Comparison of ENCODE assay signal across 11 cellular contexts in genomic region chr18:46060359-46060841, GRCh38.
"Had no signal": no experiment of that assay in that cellular context is flagged by ENCODE, and none has a peak within 500 bp of the region (broad histone marks: within the 10 kb centered on the region; RNA-seq: fewer than 3 reads in every experiment).

No MANE protein-coding gene starts in this region.

- H3K9me3 ChIP-seq: esophagus muscularis mucosa, pancreas, stomach, thoracic aorta had no signal

- H3K36me3 ChIP-seq: esophagus muscularis mucosa, pancreas, stomach, thoracic aorta had no signal

- H3K4me1 ChIP-seq: esophagus muscularis mucosa, pancreas had no signal

- H3K27me3 ChIP-seq: esophagus muscularis mucosa, pancreas, stomach had no signal

- ATAC-seq: left ventricle myocardium superior, pancreas had no signal

- H3K27ac ChIP-seq: esophagus muscularis mucosa, pancreas, thoracic aorta had no signal

- H3K4me3 ChIP-seq: esophagus muscularis mucosa, pancreas, stomach, thoracic aorta had no signal

- DNase-seq: activated B cell treated with CpG ODN at 0.5 μM for 24 hours; activated CD4-positive, alpha-beta T cell treated with anti-CD3 and anti-CD28 coated beads, Interleukin-2, amount 10 ng/mL, durations not matched to agents 24 days and 14 days; activated T-cell treated with anti-CD3 and anti-CD28 coated beads for 4 hours; cerebellar nuclear complex; dermis blood vessel endothelial cell; left ventricle myocardium superior; mesendoderm; pancreas; stomach had no signal
